8 cellular contexts compared by ENCODE assay signal in genomic region chr17:45783593-45784292, GRCh38. TPM values are rescaled to one million over a fixed set of nuclear protein-coding genes. Genes with fewer than 3 reads are reported as not detected.
DNase-seq lines count a peak whose midpoint lies in the region; ATAC-seq and TF ChIP-seq lines count a peak whose summit lies in the region.

No MANE protein-coding gene starts in this region.

- intact Hi-C loops in Right ventricle myocardium inferior (cut with DNase I) (no loop called here), cardiac septum (cut with DNase I) (no loop called here), left ventricle myocardium inferior (cut with micrococcal nuclease) (no loop called here), OCI-LY7 (cut with micrococcal nuclease; ENCODE audit: unreplicated experiment) (no loop called here)

- H3K27me3 Mint-ChIP-seq in activated CD4-positive, alpha-beta memory T cell treated with anti-CD3 and anti-CD28 coated beads, Interleukin-2, amount 10 ng/mL, durations not matched to agents 7 days and 5 days = peaks cover 78% of the 10 kb centered on the region

- DNase-seq in Right ventricle myocardium inferior (ENCODE audit: missing footprints) (no peak), cardiac septum (ENCODE audit: low spot score) (no peak), left ventricle myocardium inferior (peak; percentile 20), OCI-LY7 (ENCODE audit: low spot score) (no peak)
- DNase-seq in activated CD4-positive, alpha-beta memory T cell treated with anti-CD3 and anti-CD28 coated beads, Interleukin-2, amount 10 ng/mL, durations not matched to agents 7 days and 5 days = no peak

- H3K27me3 ChIP-seq in left ventricle myocardium inferior (ENCODE audit: low read depth) = peaks cover 97% of the 10 kb centered on the region

- H3K36me3 ChIP-seq in left ventricle myocardium inferior = no peaks in the 10 kb centered on the region
- H3K36me3 ChIP-seq in OCI-LY7 (ENCODE audit: insufficient read depth, low read length) = no peaks in the 10 kb centered on the region

- no peaks in the 10 kb centered on the region for H3K9me3 Mint-ChIP-seq in activated CD4-positive, alpha-beta memory T cell treated with anti-CD3 and anti-CD28 coated beads, Interleukin-2, amount 10 ng/mL, durations not matched to agents 7 days and 5 days

- no peaks in the 10 kb centered on the region for H3K9me2 ChIP-seq in OCI-LY7 (ENCODE audit: insufficient read depth, low read length)

- CTCF ChIA-PET in activated CD4-positive, alpha-beta memory T cell treated with anti-CD3 and anti-CD28 coated beads, Interleukin-2, amount 10 ng/mL, durations not matched to agents 7 days and 5 days (lab: Charles Lee) = no interaction called here
- CTCF ChIA-PET in OCI-LY7 (lab: Charles Lee; ENCODE audit: unreplicated experiment) = no interaction called here

- peak overlapping the region; percentile 65 for H3K4me3 Mint-ChIP-seq in activated CD4-positive, alpha-beta memory T cell treated with anti-CD3 and anti-CD28 coated beads, Interleukin-2, amount 10 ng/mL, durations not matched to agents 7 days and 5 days

- H2AFZ ChIP-seq in OCI-LY7 (ENCODE audit: low read length) = no peak overlapping the region

- no peak overlapping the region for H3K27ac Mint-ChIP-seq in activated CD4-positive, alpha-beta memory T cell treated with anti-CD3 and anti-CD28 coated beads, Interleukin-2, amount 10 ng/mL, durations not matched to agents 7 days and 5 days

- H3K9me3 ChIP-seq in left ventricle myocardium inferior (replicated peaks) = no peaks in the 10 kb centered on the region
- H3K9me3 ChIP-seq in OCI-LY7 (ENCODE audit: low read length) = no peaks in the 10 kb centered on the region

- H3K4me1 ChIP-seq in left ventricle myocardium inferior = peaks cover 25% of the 10 kb centered on the region
- no peaks in the 10 kb centered on the region for H3K4me1 ChIP-seq in OCI-LY7 (ENCODE audit: insufficient read depth, low read length, poor library complexity, severe bottlenecking)

- no peaks in the 10 kb centered on the region for H3K79me2 ChIP-seq in OCI-LY7 (ENCODE audit: insufficient read depth, low read depth, low read length)

- peak overlapping the region; percentile 67 for H3K4me3 ChIP-seq in left ventricle myocardium inferior
- H3K4me3 ChIP-seq in skin epidermis = peak overlapping the region; percentile 17 to 50 (median 26)
- H3K4me3 ChIP-seq in OCI-LY7 (ENCODE audit: low read depth, low read length, poor library complexity, severe bottlenecking) = no peak overlapping the region

- BruUV-seq in OCI-LY7 (replicated peaks; lab: Mats Ljungman, UMichigan) = no TSS peak

- no peak overlapping the region for H3K27ac ChIP-seq in left ventricle myocardium inferior (replicated peaks)
- H3K27ac ChIP-seq in skin epidermis = peak overlapping the region in 1 of 21 experiments; percentile 45
- H3K27ac ChIP-seq in OCI-LY7 (ENCODE audit: low read depth, low read length, poor library complexity, severe bottlenecking) = no peak overlapping the region

- peaks cover 9% of the 10 kb centered on the region for H3K4me1 Mint-ChIP-seq in activated CD4-positive, alpha-beta memory T cell treated with anti-CD3 and anti-CD28 coated beads, Interleukin-2, amount 10 ng/mL, durations not matched to agents 7 days and 5 days

- H3K4me2 ChIP-seq in OCI-LY7 (ENCODE audit: low read length) = no peak overlapping the region

- TF ChIP-seq CTCF in left ventricle myocardium inferior (IDR thresholded peaks at IDR 0.05; ENCODE audit: borderline replicate concordance) = no peak
- TF ChIP-seq CTCF in OCI-LY7 (conservative IDR thresholded peaks at IDR 0.05; ENCODE audit: low read length) = no peak

- peak; percentile 32 for ATAC-seq in Right ventricle myocardium inferior
- no peak for ATAC-seq in GM19452 (IDR thresholded peaks at IDR 0.05; ENCODE audit: unreplicated experiment)
- ATAC-seq in GM18873 (IDR thresholded peaks at IDR 0.05; ENCODE audit: low FRiP score, unreplicated experiment) = no peak

- no peaks in the 10 kb centered on the region for H3K36me3 Mint-ChIP-seq in activated CD4-positive, alpha-beta memory T cell treated with anti-CD3 and anti-CD28 coated beads, Interleukin-2, amount 10 ng/mL, durations not matched to agents 7 days and 5 days (ENCODE audit: low read depth)

- no peaks in the 10 kb centered on the region for H4K20me1 ChIP-seq in OCI-LY7 (ENCODE audit: insufficient read depth, low read length)

- POLR2A ChIA-PET in activated CD4-positive, alpha-beta memory T cell treated with anti-CD3 and anti-CD28 coated beads, Interleukin-2, amount 10 ng/mL, durations not matched to agents 7 days and 5 days (lab: Charles Lee) = interaction anchor here (1.0 to 1.4 kb wide), 2 partner anchors 11 to 12 kb away, joined by 3 read pairs; no protein-coding TSS in a partner anchor
- POLR2A ChIA-PET in OCI-LY7 (lab: Charles Lee) = no interaction called here

RNA-seq across cellular contexts. Expression of gene CRHR1, which starts 0.4 kb away (rescaled TPM):
- total RNA-seq in Right ventricle myocardium inferior = not detected
- total RNA-seq in cardiac septum = not detected
- not detected for total RNA-seq in activated CD4-positive, alpha-beta memory T cell treated with anti-CD3 and anti-CD28 coated beads, Interleukin-2, amount 10 ng/mL, durations not matched to agents 7 days and 5 days
- not detected for total RNA-seq in left ventricle myocardium inferior
- not detected in 2 replicates for total RNA-seq in OCI-LY7 (2014; rRNA removed; shearing (Covaris generic))
- not detected in 2 replicates for total RNA-seq in OCI-LY7 (2022)
